ENCODE assay signal across 8 cellular contexts in genomic region chr7:149771696-149772235, GRCh38. TPM values are rescaled to one million over a fixed set of nuclear protein-coding genes. Genes with fewer than 3 reads are reported as not detected.
DNase-seq lines count a peak whose midpoint lies in the region; ATAC-seq and TF ChIP-seq lines count a peak whose summit lies in the region.

No MANE protein-coding gene starts in this region.

- no peaks in the 10 kb centered on the region for H3K36me3 ChIP-seq in ACC112 (ENCODE audit: insufficient read depth, low read length)
- H3K36me3 ChIP-seq in kidney epithelial cell (ENCODE audit: control insufficient read depth, insufficient read depth, low read length) = no peaks in the 10 kb centered on the region

- H3K27me3 Mint-ChIP-seq in activated B cell treated with CpG ODN at 0.5 μM for 24 hours = peaks cover 8% of the 10 kb centered on the region

- no peaks in the 10 kb centered on the region for H3K9me3 Mint-ChIP-seq in activated B cell treated with CpG ODN at 0.5 μM for 24 hours

- no peak overlapping the region for H3K27ac ChIP-seq in ACC112 (ENCODE audit: low read depth, low read length)
- peak overlapping the region; percentile 54 for H3K27ac ChIP-seq in caudate nucleus (ENCODE audit: low read depth, low read length)

- DNase-seq in NCI-H2171 treated with DMSO at 0.1 percent for 48 hours (lab: John Stamatoyannopoulos, UW) = peak; percentile 89
- DNase-seq in activated B cell treated with CpG ODN at 0.5 μM for 24 hours = peak; percentile 84
- DNase-seq in caudate nucleus (lab: John Stamatoyannopoulos, UW) = peak in 60 of 61 donors; percentile 12 to 94 (median 80)
- peak; percentile 47 for DNase-seq in kidney epithelial cell (ENCODE audit: low read depth)
- peak; percentile 71 to 83 (median 79) for DNase-seq in stimulated activated CD4-positive, alpha-beta T cell treated with anti-CD3 and anti-CD28 coated beads, Interleukin-12 subunit alpha, Interleukin-12 subunit beta, amount 100 ng/mL, for 48 hours (ENCODE audit: low read depth in 2 of 3, low spot score in 1 of 3)

- H3K4me1 ChIP-seq in ACC112 (ENCODE audit: control insufficient read depth, insufficient read depth, low read length, unreplicated experiment) = peaks cover 8% of the 10 kb centered on the region

- peak overlapping the region; percentile 80 for H3K4me3 Mint-ChIP-seq in activated B cell treated with CpG ODN at 0.5 μM for 24 hours

- no peaks in the 10 kb centered on the region for H3K4me1 Mint-ChIP-seq in activated B cell treated with CpG ODN at 0.5 μM for 24 hours

- POLR2A ChIA-PET in activated B cell treated with CpG ODN at 0.5 μM for 24 hours (lab: Charles Lee) = interaction anchor here (0.6 to 1.1 kb wide), 7 partner anchors 57 to 1534 kb away, joined by 3 to 14 read pairs (median 8); partner anchors contain the start of gene ZNF862

- no peak overlapping the region for H3K27ac Mint-ChIP-seq in activated B cell treated with CpG ODN at 0.5 μM for 24 hours

- peak overlapping the region; percentile 79 for H3K4me3 ChIP-seq in ACC112 (ENCODE audit: low read depth, low read length)
- peak overlapping the region; percentile 52 for H3K4me3 ChIP-seq in kidney epithelial cell (ENCODE audit: low read depth, low read length)

- H2AFZ ChIP-seq in ACC112 (ENCODE audit: low read length, unreplicated experiment) = no peak overlapping the region

- CTCF ChIA-PET in activated B cell treated with CpG ODN at 0.5 μM for 24 hours (lab: Charles Lee) = interaction anchor here (1.9 kb wide), 1 partner anchor 30 kb away, joined by 6 read pairs; no protein-coding TSS in a partner anchor

- H3K79me2 ChIP-seq in ACC112 (ENCODE audit: control insufficient read depth, insufficient read depth, low read length, unreplicated experiment) = no peaks in the 10 kb centered on the region

- TF ChIP-seq CTCF in activated B cell treated with CpG ODN at 0.5 μM for 24 hours (IDR thresholded peaks at IDR 0.05) = no peak
- no peak for TF ChIP-seq CTCF in kidney epithelial cell (IDR thresholded peaks at IDR 0.05; ENCODE audit: insufficient read depth, low read length, poor library complexity, severe bottlenecking)

- intact Hi-C loops in activated B cell treated with CpG ODN at 0.5 μM for 24 hours (cut with micrococcal nuclease) = loop anchor here (1.0 to 10.0 kb wide), 9 partner anchors 57 to 1456 kb away; partner anchors contain the start of genes ABCB8, ABCF2, ATP6V0E2 and FASTK

- H3K36me3 Mint-ChIP-seq in activated B cell treated with CpG ODN at 0.5 μM for 24 hours (ENCODE audit: low read depth) = no peaks in the 10 kb centered on the region

- ATAC-seq in GM18858 (IDR thresholded peaks at IDR 0.05; ENCODE audit: unreplicated experiment) (peak; percentile 91), HG03066 (IDR thresholded peaks at IDR 0.05; ENCODE audit: low read depth, unreplicated experiment) (peak; percentile 92), activated B cell treated with CpG ODN at 0.5 μM for 24 hours (ENCODE audit: low read depth) (peak; percentile 97)

- H3K27me3 ChIP-seq in ACC112 (ENCODE audit: insufficient read depth, low read length) (peaks cover 38% of the 10 kb centered on the region), kidney epithelial cell (ENCODE audit: control insufficient read depth, insufficient read depth, low read length) (peaks cover 36% of the 10 kb centered on the region)

RNA-seq across cellular contexts. Expression of gene ZNF467, which starts 1.6 kb away (rescaled TPM):
- total RNA-seq in activated B cell treated with CpG ODN at 0.5 μM for 24 hours (0.20 and 0.32 TPM in 2 replicates), kidney epithelial cell (0.48 TPM in 1 of 2 replicates, not detected in the other)
